In genomic region chr19:14114854-14115253, GRCh38 we compare ENCODE assay signal across 8 cellular contexts. TPM values are rescaled to one million over a fixed set of nuclear protein-coding genes. Genes with fewer than 3 reads are reported as not detected.
DNase-seq lines count a peak whose midpoint lies in the region; ATAC-seq and TF ChIP-seq lines count a peak whose summit lies in the region.

No MANE protein-coding gene starts in this region.

- no peaks in the 10 kb centered on the region for H3K27me3 Mint-ChIP-seq in stimulated activated memory B cell treated with anti-CD40 and anti-IgM and Interleukin-4, amounts not matched to agents 10 μg/mL and 1 μg/mL and 100 μg/mL, for 72 hours

- peaks cover 66 to 79% (median 74%) of the 10 kb centered on the region in 10 experiments for H3K4me1 ChIP-seq in BLaER1 treated with 17β-estradiol and CSF1 and Interleukin-3, amounts not matched to agents 10 nM and 100 nM
- H3K4me1 ChIP-seq in esophagus muscularis mucosa, result peaks cover 74 to 88% (median 86%) of the 10 kb centered on the region in 4 donors
- peaks cover 14 to 26% of the 10 kb centered on the region in 2 experiments for H3K4me1 ChIP-seq in trophoblast cell (ENCODE audit: control insufficient read depth in 1 of 2, insufficient read depth in 2 of 2, low read length in 2 of 2)

- peaks cover 4% of the 10 kb centered on the region for H3K79me1 ChIP-seq in trophoblast cell (ENCODE audit: low read length)

- TF ChIP-seq RAD21 in Ishikawa (IDR thresholded peaks at IDR 0.05; ENCODE audit: low read depth), result peak; percentile 35

- H2AFZ ChIP-seq in trophoblast cell (ENCODE audit: insufficient read depth, low read length, poor library complexity), result no peak overlapping the region

- TF ChIP-seq CTCF in esophagus muscularis mucosa (IDR thresholded peaks at IDR 0.05), result peak; percentile 63 to 77 (median 71)

- no peak overlapping the region for H4K91ac ChIP-seq in trophoblast cell (ENCODE audit: low read depth, low read length)

- H3K14ac ChIP-seq in trophoblast cell (ENCODE audit: low read length), result no peak overlapping the region

- no peak overlapping the region for H2BK12ac ChIP-seq in trophoblast cell (ENCODE audit: low read length)

- H3K36me3 Mint-ChIP-seq in stimulated activated memory B cell treated with anti-CD40 and anti-IgM and Interleukin-4, amounts not matched to agents 10 μg/mL and 1 μg/mL and 100 μg/mL, for 72 hours, result no peaks in the 10 kb centered on the region

- no peak overlapping the region for H3K23ac ChIP-seq in trophoblast cell (ENCODE audit: low read length)

- peak overlapping the region; percentile 87 to 100 (median 98) for H3K4me2 ChIP-seq in BLaER1 treated with 17β-estradiol and CSF1 and Interleukin-3, amounts not matched to agents 10 nM and 100 nM
- no peak overlapping the region for H3K4me2 ChIP-seq in trophoblast cell (ENCODE audit: low read length)

- no peaks in the 10 kb centered on the region for H3K9me3 Mint-ChIP-seq in stimulated activated memory B cell treated with anti-CD40 and anti-IgM and Interleukin-4, amounts not matched to agents 10 μg/mL and 1 μg/mL and 100 μg/mL, for 72 hours

- no peak overlapping the region for H4K12ac ChIP-seq in trophoblast cell (ENCODE audit: low read depth, low read length)

- H3K9ac ChIP-seq in BLaER1 treated with 17β-estradiol and CSF1 and Interleukin-3, amounts not matched to agents 10 nM and 100 nM, result peak overlapping the region in 10 of 11 experiments; percentile 29 to 96 (median 86); a peak in 15 of 22 replicates
- no peak overlapping the region for H3K9ac ChIP-seq in trophoblast cell (ENCODE audit: low read length)

- WGBS in esophagus muscularis mucosa, result 39% methylated on average over 9 of the region's 9 CpGs
- WGBS in trophoblast cell (ENCODE audit: extremely low coverage, insufficient coverage, insufficient read length), result no CpG with 5 or more reads among the region's 9 CpGs

- H3K4me1 Mint-ChIP-seq in stimulated activated memory B cell treated with anti-CD40 and anti-IgM and Interleukin-4, amounts not matched to agents 10 μg/mL and 1 μg/mL and 100 μg/mL, for 72 hours, result peaks cover 47% of the 10 kb centered on the region

- H3K4me3 ChIP-seq in BLaER1 treated with 17β-estradiol and CSF1 and Interleukin-3, amounts not matched to agents 10 nM and 100 nM, result peak overlapping the region in 7 of 10 experiments; percentile 19 to 97 (median 93); a peak in 10 of 20 replicates
- H3K4me3 ChIP-seq in esophagus muscularis mucosa (no peak overlapping the region), trophoblast cell (ENCODE audit: low read depth, low read length) (no peak overlapping the region)

- H3K9me3 ChIP-seq in BLaER1 treated with 17β-estradiol and CSF1 and Interleukin-3, amounts not matched to agents 10 nM and 100 nM (replicated peaks in 1 of 11), result no peaks in the 10 kb centered on the region
- H3K9me3 ChIP-seq in esophagus muscularis mucosa, result no peaks in the 10 kb centered on the region
- H3K9me3 ChIP-seq in trophoblast cell (ENCODE audit: insufficient read depth, low read depth, low read length), result no peaks in the 10 kb centered on the region

- DNase-seq in activated CD4-positive, alpha-beta T cell treated with anti-CD3 and anti-CD28 coated beads, Interleukin-2, amount 50 U/mL, for 48 hours, result peak; percentile 65 to 71
- DNase-seq in esophagus muscularis mucosa (ENCODE audit: extremely low spot score) (no peak), trophoblast cell (peak; percentile 33 to 51), ecto neural progenitor cell (ENCODE audit: low spot score) (no peak), NCI-H774 (lab: John Stamatoyannopoulos, UW) (no peak)

- no peak overlapping the region for H3K4me3 Mint-ChIP-seq in stimulated activated memory B cell treated with anti-CD40 and anti-IgM and Interleukin-4, amounts not matched to agents 10 μg/mL and 1 μg/mL and 100 μg/mL, for 72 hours

- intact Hi-C loops in esophagus muscularis mucosa (cut with DNase I), result no loop called here

- H3K4ac ChIP-seq in trophoblast cell (ENCODE audit: low read depth, low read length), result no peak overlapping the region

- no peak overlapping the region for H2AK5ac ChIP-seq in trophoblast cell (ENCODE audit: low read length)

- peaks cover 2% of the 10 kb centered on the region for H3K79me2 ChIP-seq in trophoblast cell (ENCODE audit: control insufficient read depth, insufficient read depth, low read length, poor library complexity)

- H3K27ac ChIP-seq in BLaER1 treated with 17β-estradiol and CSF1 and Interleukin-3, amounts not matched to agents 10 nM and 100 nM, result peak overlapping the region in 10 of 11 experiments; percentile 26 to 93 (median 64); a peak in 19 of 22 replicates
- H3K27ac ChIP-seq in esophagus muscularis mucosa (replicated peaks in 1 of 4), result peak overlapping the region; percentile 86 to 100 (median 98)
- no peak overlapping the region for H3K27ac ChIP-seq in trophoblast cell (ENCODE audit: low read depth, low read length)

- TF ChIP-seq POLR2A in esophagus muscularis mucosa (IDR thresholded peaks at IDR 0.05; ENCODE audit: low read depth), result no peak

- peaks cover 15 to 69% (median 47%) of the 10 kb centered on the region in 11 experiments; a peak in 20 of 22 replicates for H4K20me1 ChIP-seq in BLaER1 treated with 17β-estradiol and CSF1 and Interleukin-3, amounts not matched to agents 10 nM and 100 nM

- no peak overlapping the region for H2BK120ac ChIP-seq in trophoblast cell (ENCODE audit: insufficient read depth, low read length, poor library complexity)

- no peak overlapping the region for H4K8ac ChIP-seq in trophoblast cell (ENCODE audit: low read depth, low read length)

- no peak overlapping the region for H3K27ac Mint-ChIP-seq in stimulated activated memory B cell treated with anti-CD40 and anti-IgM and Interleukin-4, amounts not matched to agents 10 μg/mL and 1 μg/mL and 100 μg/mL, for 72 hours

- H3K27me3 ChIP-seq in BLaER1 treated with 17β-estradiol and CSF1 and Interleukin-3, amounts not matched to agents 10 nM and 100 nM, result no peaks in the 10 kb centered on the region
- no peaks in the 10 kb centered on the region for H3K27me3 ChIP-seq in esophagus muscularis mucosa
- H3K27me3 ChIP-seq in trophoblast cell (ENCODE audit: insufficient read depth, low read length), result no peaks in the 10 kb centered on the region

- peaks cover 0 to 26% (median 8%) of the 10 kb centered on the region in 11 experiments; a peak in 14 of 22 replicates for H3K36me3 ChIP-seq in BLaER1 treated with 17β-estradiol and CSF1 and Interleukin-3, amounts not matched to agents 10 nM and 100 nM
- H3K36me3 ChIP-seq in esophagus muscularis mucosa (no peaks in the 10 kb centered on the region), trophoblast cell (ENCODE audit: control insufficient read depth in 1 of 2, insufficient read depth in 2 of 2, low read length in 2 of 2) (no peaks in the 10 kb centered on the region)

- TF ChIP-seq EP300 in Ishikawa (IDR thresholded peaks at IDR 0.05; ENCODE audit: borderline replicate concordance) (no peak), esophagus muscularis mucosa (IDR thresholded peaks at IDR 0.05) (no peak)

- ATAC-seq in stimulated activated memory B cell treated with anti-CD40 and anti-IgM and Interleukin-4, amounts not matched to agents 10 μg/mL and 1 μg/mL and 100 μg/mL, for 72 hours, result no peak

- no peak overlapping the region for H3K18ac ChIP-seq in trophoblast cell (ENCODE audit: low read length)

- H2BK5ac ChIP-seq in trophoblast cell (ENCODE audit: low read depth, low read length, poor library complexity), result no peak overlapping the region

TF ChIP-seq in Ishikawa, 13 proteins besides CTCF, POLR2A, EP300 and RAD21 (continues in another document):
- no peak for TF ChIP-seq YY1 (IDR thresholded peaks at IDR 0.05; ENCODE audit: low read depth)
- no peak for TF ChIP-seq TEAD4 (IDR thresholded peaks at IDR 0.05)
- TF ChIP-seq REST (IDR thresholded peaks at IDR 0.05; ENCODE audit: low read depth), result no peak
- TF ChIP-seq MAX (IDR thresholded peaks at IDR 0.05), result no peak
- no peak for TF ChIP-seq TAF1 (IDR thresholded peaks at IDR 0.05; ENCODE audit: low read depth)
- TF ChIP-seq NFIC (IDR thresholded peaks at IDR 0.05), result no peak
- TF ChIP-seq EGR1 (IDR thresholded peaks at IDR 0.05), result no peak
- no peak for TF ChIP-seq CREB1 (IDR thresholded peaks at IDR 0.05; ENCODE audit: low read depth)
- TF ChIP-seq CEBPB (IDR thresholded peaks at IDR 0.05), result no peak

RNA-seq across cellular contexts. Expression of gene PRKACA, which starts 2.7 kb away (rescaled TPM):
- 100 to 1,000 TPM in 2 of 4 donors, 10 to 100 TPM in 2; 76.0 to 125 (median 93.3) TPM for total RNA-seq in esophagus muscularis mucosa
- polyA plus RNA-seq in trophoblast cell (2013), result 55.0 and 56.5 TPM in 2 replicates

RNA-seq across cellular contexts. Expression of gene ASF1B, which starts 21.5 kb away (rescaled TPM):
- total RNA-seq in esophagus muscularis mucosa, result 1 to 10 TPM in 1 of 4 donors, under 1 TPM in 2, not detected in 1; 0.63 to 1.3 (median 0.65) TPM
- 14.9 and 16.1 TPM in 2 replicates for polyA plus RNA-seq in trophoblast cell (2013)

RNA-seq across cellular contexts. Expression of gene SAMD1, which starts 24.3 kb away (rescaled TPM):
- 10 to 100 TPM; 24.1 to 75.6 (median 48.8) TPM for total RNA-seq in esophagus muscularis mucosa
- polyA plus RNA-seq in trophoblast cell (2013), result 68.4 and 68.7 TPM in 2 replicates

RNA-seq across cellular contexts. Expression of gene C19orf67, which starts 29.3 kb away (rescaled TPM):
- not detected for total RNA-seq in esophagus muscularis mucosa
- 0.19 TPM in 1 of 2 replicates, not detected in the other for polyA plus RNA-seq in trophoblast cell (2013)

RNA-seq across cellular contexts. Expression of gene MISP3, which starts 42.3 kb away (rescaled TPM):
- 10 to 100 TPM in 1 of 4 donors, 1 to 10 TPM in 3; 1.5 to 11.1 (median 7.6) TPM for total RNA-seq in esophagus muscularis mucosa
- 10.5 and 10.9 TPM in 2 replicates for polyA plus RNA-seq in trophoblast cell (2013)

Comparison
In these comparisons a context has a peak if more than half of its experiments do, and no peak if none do; other contexts are left out.
1. H3K4me3 ChIP-seq: peak in BLaER1 treated with 17β-estradiol and CSF1 and Interleukin-3, amounts not matched to agents 10 nM and 100 nM (7 of 10); none in esophagus muscularis mucosa (0 of 4) and trophoblast cell (single experiment).
2. DNase-seq: peak in activated CD4-positive, alpha-beta T cell treated with anti-CD3 and anti-CD28 coated beads, Interleukin-2, amount 50 U/mL, for 48 hours (2 of 2) and trophoblast cell (2 of 2); none in esophagus muscularis mucosa (single experiment), ecto neural progenitor cell (single experiment) and NCI-H774 (single experiment).